Comparison of ENCODE assay signal across 19 cellular contexts in genomic region chr21:14982336-14982735, GRCh38.
DNase-seq lines count a peak whose midpoint lies in the region; ATAC-seq and TF ChIP-seq lines count a peak whose summit lies in the region.
"Had no signal": no experiment of that assay in that cellular context is flagged by ENCODE, and none has a peak within 500 bp of the region (broad histone marks: within the 10 kb centered on the region; RNA-seq: fewer than 3 reads in every experiment).

No MANE protein-coding gene starts in this region.

- BruUV-seq in IMR-90 (replicated peaks; lab: Mats Ljungman, UMichigan): no TSS peak

- no peak overlapping the region for H2BK20ac ChIP-seq in IMR-90 (ENCODE audit: low read depth, low read length)

- CTCF ChIA-PET in IMR-90 (lab: Yijun Ruan, JAX): interaction anchor here (1.0 kb wide), 1 partner anchor 27 kb away, joined by 3 read pairs; no protein-coding TSS in a partner anchor

- H3K14ac ChIP-seq in IMR-90 (replicated peaks; ENCODE audit: low read depth, low read length): no peak overlapping the region

- no peaks in the 10 kb centered on the region for H3K27me3 Mint-ChIP-seq in activated CD4-positive, alpha-beta T cell treated with anti-CD3 and anti-CD28 coated beads, Interleukin-2, amount 10 ng/mL, durations not matched to agents 24 days and 14 days

- WGBS in IMR-90 (ENCODE audit: extremely low coverage in 2 of 2, insufficient read length in 1 of 2), 2 experiments: no CpG with 5 or more reads among the region's 3 CpGs
- WGBS in lower leg skin, 2 donors: 54 to 64% methylated on average over 3 of the region's 3 CpGs

- peaks cover 8% of the 10 kb centered on the region; the same call in 1 of the 2 replicates for H4K20me1 ChIP-seq in IMR-90 (ENCODE audit: insufficient read depth, low read length)

- H3K27ac Mint-ChIP-seq in activated CD4-positive, alpha-beta T cell treated with anti-CD3 and anti-CD28 coated beads, Interleukin-2, amount 10 ng/mL, durations not matched to agents 24 days and 14 days: no peak overlapping the region
- H3K27ac Mint-ChIP-seq: CD8-positive, alpha-beta T cell had no signal

- no peak for TF ChIP-seq POLR2A in IMR-90 (IDR thresholded peaks at IDR 0.05; ENCODE audit: low read depth, low read length)
- no peak for TF ChIP-seq POLR2A in lower leg skin (IDR thresholded peaks at IDR 0.05)

- H3K4me3 Mint-ChIP-seq in activated CD4-positive, alpha-beta T cell treated with anti-CD3 and anti-CD28 coated beads, Interleukin-2, amount 10 ng/mL, durations not matched to agents 24 days and 14 days: no peak overlapping the region
- H3K4me3 Mint-ChIP-seq: CD8-positive, alpha-beta T cell; H9 had no signal

- in situ Hi-C loops in IMR-90 (cut with MboI; ENCODE audit: low sequenced_read_pairs): no loop called here

- no peak overlapping the region for H2BK120ac ChIP-seq in IMR-90 (ENCODE audit: low read depth, low read length)

- H3K4me3 ChIP-seq in IMR-90 (ENCODE audit: insufficient read depth, low read depth, low read length) (no peak overlapping the region), lower leg skin (ENCODE audit: low read depth, poor library complexity, severe bottlenecking) (no peak overlapping the region)
- H3K4me3 ChIP-seq: BLaER1 had no signal

- no peak overlapping the region for H3K23ac ChIP-seq in IMR-90 (ENCODE audit: low read depth, low read length)

- H4K5ac ChIP-seq in IMR-90 (ENCODE audit: low read depth, low read length): no peak overlapping the region

- DNase-seq in EL: peak; percentile 47
- DNase-seq in IMR-90: peak; percentile 57
- peak; percentile 89 for DNase-seq in foreskin melanocyte
- DNase-seq in activated CD4-positive, alpha-beta T cell treated with anti-CD3 and anti-CD28 coated beads, Interleukin-2, amount 10 ng/mL, durations not matched to agents 24 days and 14 days: no peak
- no peak for DNase-seq in COR-L47 (lab: John Stamatoyannopoulos, UW)
- no peak for DNase-seq in lower leg skin (ENCODE audit: low spot score in 2 of 2)
- DNase-seq: CD8-positive, alpha-beta T cell; H9; MV-4-11; NCI-H1417; NCI-H187; NCI-H226; NCI-H524; PC-3 had no signal

- no peak overlapping the region for H4K91ac ChIP-seq in IMR-90 (ENCODE audit: insufficient read depth, low read depth, low read length)

- peak overlapping the region; percentile 46 for H2BK5ac ChIP-seq in IMR-90 (ENCODE audit: low read depth, low read length, poor library complexity, severe bottlenecking)

- TF ChIP-seq RAD21 in IMR-90 (IDR thresholded peaks at IDR 0.05; ENCODE audit: low read length): no peak

- H2AFZ ChIP-seq in IMR-90 (replicated peaks; ENCODE audit: low read length, poor library complexity): no peak overlapping the region

- H3K4me2 ChIP-seq in IMR-90 (ENCODE audit: low read depth, low read length): peak overlapping the region; percentile 0; the same call in 1 of the 2 replicates

- peak; percentile 89 for ATAC-seq in IMR-90 (ENCODE audit: low read depth)
- no peak for ATAC-seq in GM21723 (IDR thresholded peaks at IDR 0.05; ENCODE audit: unreplicated experiment)
- ATAC-seq: CD8-positive, alpha-beta T cell; PC-3 had no signal

- TF ChIP-seq CTCF in IMR-90 (conservative IDR thresholded peaks at IDR 0.05; ENCODE audit: low read depth, low read length) (no peak), VCaP (conservative IDR thresholded peaks at IDR 0.05) (no peak), lower leg skin (IDR thresholded peaks at IDR 0.05) (no peak)

- no peaks in the 10 kb centered on the region for H3K27me3 ChIP-seq in IMR-90 (ENCODE audit: control insufficient read depth, insufficient read depth, low read length)
- H3K27me3 ChIP-seq: BLaER1 had no signal

- H2AK9ac ChIP-seq in IMR-90 (replicated peaks; ENCODE audit: low read depth, low read length, poor library complexity): no peak overlapping the region

- H3K56ac ChIP-seq in IMR-90 (ENCODE audit: extremely low read depth, insufficient read depth, low read length): no peak overlapping the region

- H3K36me3 Mint-ChIP-seq in activated CD4-positive, alpha-beta T cell treated with anti-CD3 and anti-CD28 coated beads, Interleukin-2, amount 10 ng/mL, durations not matched to agents 24 days and 14 days (ENCODE audit: low read depth): peaks cover 6% of the 10 kb centered on the region

- no peaks in the 10 kb centered on the region for H3K9me3 ChIP-seq in IMR-90 (ENCODE audit: control insufficient read depth, insufficient read depth, low read length)
- H3K9me3 ChIP-seq: BLaER1 had no signal

- H3K79me1 ChIP-seq in IMR-90 (ENCODE audit: low read depth in 1 of 2, low read length in 2 of 2): peaks cover 35 to 68% of the 10 kb centered on the region in 2 experiments

- H3K9me3 Mint-ChIP-seq in activated CD4-positive, alpha-beta T cell treated with anti-CD3 and anti-CD28 coated beads, Interleukin-2, amount 10 ng/mL, durations not matched to agents 24 days and 14 days: no peaks in the 10 kb centered on the region
- H3K9me3 Mint-ChIP-seq: CD8-positive, alpha-beta T cell had no signal

- H3K4me1 Mint-ChIP-seq in activated CD4-positive, alpha-beta T cell treated with anti-CD3 and anti-CD28 coated beads, Interleukin-2, amount 10 ng/mL, durations not matched to agents 24 days and 14 days: no peaks in the 10 kb centered on the region

- no peak overlapping the region for H3K4ac ChIP-seq in IMR-90 (ENCODE audit: low read depth, low read length)

- H2BK15ac ChIP-seq in IMR-90 (ENCODE audit: low read depth, low read length): no peak overlapping the region

- H3K36me3 ChIP-seq in IMR-90 (ENCODE audit: control insufficient read depth, insufficient read depth, low read length): peaks cover 5% of the 10 kb centered on the region; the same call in 1 of the 2 replicates

- intact Hi-C loops in IMR-90 (cut with micrococcal nuclease) (no loop called here), lower leg skin (cut with DNase I; ENCODE audit: low total_unique reads) (no loop called here)
- intact Hi-C loops in activated CD4-positive, alpha-beta T cell treated with anti-CD3 and anti-CD28 coated beads, Interleukin-2, amount 10 ng/mL, durations not matched to agents 24 days and 14 days (cut with micrococcal nuclease): no loop called here

- H3K4me1 ChIP-seq in IMR-90 (ENCODE audit: control insufficient read depth, insufficient read depth, low read length): peaks cover 5% of the 10 kb centered on the region

- dilution Hi-C loops in IMR-90 (cut with HindIII; ENCODE audit: low sequenced_read_pairs, unreplicated experiment): no loop called here

- no peak overlapping the region for H3K9ac ChIP-seq in IMR-90 (ENCODE audit: low read depth, low read length)
- H3K9ac ChIP-seq: BLaER1 had no signal

- peaks cover 7% of the 10 kb centered on the region for H3K9me1 ChIP-seq in IMR-90 (ENCODE audit: insufficient read depth, low read length)

- no peak overlapping the region for H3K18ac ChIP-seq in IMR-90 (ENCODE audit: low read depth, low read length)

- 0 out of 4 replicates have a peak overlapping the region, but pooled peaks of 1 of the 2 experiments have one; percentile 18 for H4K8ac ChIP-seq in IMR-90 (ENCODE audit: low read depth in 2 of 2, low read length in 2 of 2)

- H3K27ac ChIP-seq in IMR-90 (ENCODE audit: insufficient read depth, low read length) (no peak overlapping the region), VCaP (peak overlapping the region; percentile 31; the same call in 1 of the 2 replicates)
- H3K27ac ChIP-seq: BLaER1, HL-60, RWPE1 had no signal

- POLR2A ChIA-PET in IMR-90 (lab: Charles Lee; ENCODE audit: unreplicated experiment): interaction anchor here (0.6 kb wide), 1 partner anchor 9 kb away, joined by 13 read pairs; no protein-coding TSS in a partner anchor

- H2AK5ac ChIP-seq in IMR-90 (ENCODE audit: low read depth, low read length): no peak overlapping the region

TF ChIP-seq in IMR-90, 13 proteins besides CTCF, POLR2A, EP300 and RAD21:
- no peak for TF ChIP-seq ELK1 (IDR thresholded peaks at IDR 0.05; ENCODE audit: borderline replicate concordance, low read depth, low read length)
- no peak for TF ChIP-seq CEBPB (IDR thresholded peaks at IDR 0.05; ENCODE audit: low read depth, low read length)
- TF ChIP-seq MAFK (IDR thresholded peaks at IDR 0.05; ENCODE audit: low read depth, low read length): no peak
- no peak for TF ChIP-seq USF2 (IDR thresholded peaks at IDR 0.05; ENCODE audit: low read depth, low read length)
- TF ChIP-seq MAZ (IDR thresholded peaks at IDR 0.05; ENCODE audit: borderline replicate concordance, low read depth, low read length): no peak

Comparison
In these comparisons a context has a peak if more than half of its experiments do, and no peak if none do; other contexts are left out.
1. DNase-seq: peak in EL (single experiment), IMR-90 (single experiment) and foreskin melanocyte (single experiment); none in activated CD4-positive, alpha-beta T cell treated with anti-CD3 and anti-CD28 coated beads, Interleukin-2, amount 10 ng/mL, durations not matched to agents 24 days and 14 days (single experiment), COR-L47 (single experiment) and lower leg skin (0 of 2).